ENCODE assay signal across 29 cellular contexts in genomic region chr13:18961383-18962117, GRCh38.
"Had no signal": no experiment of that assay in that cellular context is flagged by ENCODE, and none has a peak within 500 bp of the region (broad histone marks: within the 10 kb centered on the region; RNA-seq: fewer than 3 reads in every experiment).

No MANE protein-coding gene starts in this region.

- H3K4me1 ChIP-seq: stomach, suprapubic skin, testis, thyroid gland, tibial artery, tibial nerve, transverse colon, upper lobe of left lung, upper lobe of right lung, uterus, vagina had no signal

- H3K27ac ChIP-seq: stomach, suprapubic skin, testis, thoracic aorta, thyroid gland, tibial artery, tibial nerve, transverse colon, upper lobe of left lung, upper lobe of right lung, uterus, vagina had no signal

- H3K4me3 Mint-ChIP-seq: stimulated activated effector memory CD8-positive, alpha-beta T cell treated with anti-CD3 and anti-CD28 coated beads, Interleukin-12 subunit alpha, Interleukin-12 subunit beta, amount 100 ng/mL, for 72 hours; stimulated activated memory B cell treated with anti-CD40 and anti-IgM and Interleukin-4, amounts not matched to agents 10 μg/mL and 1 μg/mL and 100 μg/mL, for 72 hours; stimulated activated naive B cell treated with anti-CD40 and anti-IgM and Interleukin-4, amounts not matched to agents 10 μg/mL and 1 μg/mL and 100 μg/mL, for 72 hours; stimulated activated naive CD8-positive, alpha-beta T cell treated with anti-CD3 and anti-CD28 coated beads, Interleukin-15, amount 100 ng/mL, for 72 hours; stimulated activated naive CD8-positive, alpha-beta T cell treated with anti-CD3 and anti-CD28 coated beads, Interleukin-15, Interleukin-2, amounts not matched to agents 100 ng/mL and 50 ng/mL, for 24 hours; type B pancreatic cell had no signal

- H3K27me3 ChIP-seq: stomach, suprapubic skin, testis, thyroid gland, tibial artery, tibial nerve, transverse colon, upper lobe of left lung, upper lobe of right lung, uterus, vagina had no signal

- H3K4me3 ChIP-seq: stomach, suprapubic skin, testis, thoracic aorta, thyroid gland, tibial artery, tibial nerve, transverse colon, upper lobe of left lung, upper lobe of right lung, uterus, vagina had no signal

- H3K9me3 ChIP-seq: testis, thoracic aorta, thyroid gland, upper lobe of right lung, uterus, vagina had no signal

- FAIRE-seq: urothelium cell line had no signal

- H3K27ac Mint-ChIP-seq: stimulated activated effector memory CD8-positive, alpha-beta T cell treated with anti-CD3 and anti-CD28 coated beads, Interleukin-12 subunit alpha, Interleukin-12 subunit beta, amount 100 ng/mL, for 72 hours; stimulated activated memory B cell treated with anti-CD40 and anti-IgM and Interleukin-4, amounts not matched to agents 10 μg/mL and 1 μg/mL and 100 μg/mL, for 72 hours; stimulated activated naive B cell treated with anti-CD40 and anti-IgM and Interleukin-4, amounts not matched to agents 10 μg/mL and 1 μg/mL and 100 μg/mL, for 72 hours; stimulated activated naive CD8-positive, alpha-beta T cell treated with anti-CD3 and anti-CD28 coated beads, Interleukin-15, amount 100 ng/mL, for 72 hours; stimulated activated naive CD8-positive, alpha-beta T cell treated with anti-CD3 and anti-CD28 coated beads, Interleukin-15, Interleukin-2, amounts not matched to agents 100 ng/mL and 50 ng/mL, for 24 hours; type B pancreatic cell had no signal

- H3K36me3 ChIP-seq: stomach, suprapubic skin, thoracic aorta, thyroid gland, tibial artery, tibial nerve, transverse colon, upper lobe of left lung, upper lobe of right lung, uterus, vagina had no signal

- H3K4me1 Mint-ChIP-seq: stimulated activated effector memory CD8-positive, alpha-beta T cell treated with anti-CD3 and anti-CD28 coated beads, Interleukin-12 subunit alpha, Interleukin-12 subunit beta, amount 100 ng/mL, for 72 hours; stimulated activated memory B cell treated with anti-CD40 and anti-IgM and Interleukin-4, amounts not matched to agents 10 μg/mL and 1 μg/mL and 100 μg/mL, for 72 hours; stimulated activated naive B cell treated with anti-CD40 and anti-IgM and Interleukin-4, amounts not matched to agents 10 μg/mL and 1 μg/mL and 100 μg/mL, for 72 hours; stimulated activated naive CD8-positive, alpha-beta T cell treated with anti-CD3 and anti-CD28 coated beads, Interleukin-15, amount 100 ng/mL, for 72 hours had no signal

- H3K27me3 Mint-ChIP-seq: stimulated activated memory B cell treated with anti-CD40 and anti-IgM and Interleukin-4, amounts not matched to agents 10 μg/mL and 1 μg/mL and 100 μg/mL, for 72 hours; stimulated activated naive B cell treated with anti-CD40 and anti-IgM and Interleukin-4, amounts not matched to agents 10 μg/mL and 1 μg/mL and 100 μg/mL, for 72 hours; stimulated activated naive CD8-positive, alpha-beta T cell treated with anti-CD3 and anti-CD28 coated beads, Interleukin-15, amount 100 ng/mL, for 72 hours; stimulated activated naive CD8-positive, alpha-beta T cell treated with anti-CD3 and anti-CD28 coated beads, Interleukin-15, Interleukin-2, amounts not matched to agents 100 ng/mL and 50 ng/mL, for 24 hours; type B pancreatic cell had no signal

- DNase-seq: stimulated activated CD4-positive, alpha-beta T cell treated with anti-CD3 and anti-CD28 coated beads, Interleukin-2, amount 100 ng/mL, for 48 hours; stimulated activated CD4-positive, alpha-beta T cell treated with anti-CD3 and anti-CD28 coated beads, Interleukin-4, amount 100 ng/mL, for 1 hour; stimulated activated CD4-positive, alpha-beta T cell treated with anti-CD3 and anti-CD28 coated beads, Interleukin-4, amount 100 ng/mL, for 24 hours; stimulated activated CD4-positive, alpha-beta T cell treated with anti-CD3 and anti-CD28 coated beads, Interleukin-4, amount 100 ng/mL, for 4 hours; stimulated activated CD8-positive, alpha-beta memory T cell treated with anti-CD3 and anti-CD28 coated beads, Interleukin-4, amount 100 ng/mL, for 48 hours; stimulated activated naive B cell treated with anti-CD40 and anti-IgM and Interleukin-4, amounts not matched to agents 10 μg/mL and 1 μg/mL and 100 μg/mL, for 72 hours; stimulated activated naive CD4-positive, alpha-beta T cell; stimulated activated naive CD4-positive, alpha-beta T cell treated with Interleukin-2 at 50 U/mL for 16 hours; stimulated activated naive CD8-positive, alpha-beta T cell treated with anti-CD3 and anti-CD28 coated beads, Interleukin-15, amount 100 ng/mL, for 72 hours; stimulated activated naive CD8-positive, alpha-beta T cell treated with anti-CD3 and anti-CD28 coated beads, Interleukin-15, Interleukin-2, amounts not matched to agents 100 U/mL and 50 U/mL, for 24 hours; stomach; substantia nigra; testis; thyroid gland; transverse colon; trophoblast cell; uterus had no signal

- H3K36me3 Mint-ChIP-seq: stimulated activated effector memory CD8-positive, alpha-beta T cell treated with anti-CD3 and anti-CD28 coated beads, Interleukin-12 subunit alpha, Interleukin-12 subunit beta, amount 100 ng/mL, for 72 hours; stimulated activated memory B cell treated with anti-CD40 and anti-IgM and Interleukin-4, amounts not matched to agents 10 μg/mL and 1 μg/mL and 100 μg/mL, for 72 hours had no signal
